ENCODE assay signal across 15 cellular contexts in genomic region chr4:123606336-123606735, GRCh38.
"Had no signal": no experiment of that assay in that cellular context is flagged by ENCODE, and none has a peak within 500 bp of the region (broad histone marks: within the 10 kb centered on the region; RNA-seq: fewer than 3 reads in every experiment).

No MANE protein-coding gene starts in this region.

- H3K4me3 ChIP-seq: ascending aorta, colonic mucosa, gastrocnemius medialis, left lung, thyroid gland had no signal

- H3K27me3 ChIP-seq: ascending aorta, colonic mucosa, gastrocnemius medialis, left lung, thyroid gland had no signal

- DNase-seq: activated CD4-positive, alpha-beta T cell treated with anti-CD3 and anti-CD28 coated beads for 1 hour; activated naive CD4-positive, alpha-beta T cell treated with anti-CD3 and anti-CD28 coated beads for 36 hours; activated T-cell treated with anti-CD3 and anti-CD28 coated beads, Interleukin-2, amount 50 U/mL, for 1 hour; colonic mucosa; gastrocnemius medialis; kidney; left lung; stimulated activated naive CD4-positive, alpha-beta T cell; thyroid gland; WERI-Rb-1 had no signal

- ATAC-seq: gastrocnemius medialis, left lung had no signal

- H3K4me1 Mint-ChIP-seq: central memory CD8-positive, alpha-beta T cell had no signal

- H3K9me3 ChIP-seq: ascending aorta, colonic mucosa, gastrocnemius medialis, left lung, thyroid gland had no signal

- H3K9me3 Mint-ChIP-seq: activated naive CD4-positive, alpha-beta T cell treated with anti-CD3 and anti-CD28 coated beads for 36 hours; activated T-helper 2 cell treated with anti-CD3 and anti-CD28 coated beads, Interferon-gamma antibody, Interleukin-2, Interleukin-4, amounts not matched to agents 10 μg/mL and 5 μg/mL and 100 μg/mL, durations not matched to agents 14 hours and 24 hours and 36 hours; central memory CD8-positive, alpha-beta T cell had no signal

- H3K27me3 Mint-ChIP-seq: central memory CD8-positive, alpha-beta T cell; progenitor cell of endocrine pancreas had no signal

- H3K27ac ChIP-seq: ascending aorta, colonic mucosa, gastrocnemius medialis, left lung, thyroid gland, WERI-Rb-1 had no signal

- H3K4me1 ChIP-seq: ascending aorta, colonic mucosa, gastrocnemius medialis, thyroid gland had no signal

- H3K27ac Mint-ChIP-seq: activated naive CD4-positive, alpha-beta T cell treated with anti-CD3 and anti-CD28 coated beads for 36 hours; activated T-helper 2 cell treated with anti-CD3 and anti-CD28 coated beads, Interferon-gamma antibody, Interleukin-2, Interleukin-4, amounts not matched to agents 10 μg/mL and 5 μg/mL and 100 μg/mL, durations not matched to agents 14 hours and 24 hours and 36 hours; progenitor cell of endocrine pancreas had no signal

- H3K4me3 Mint-ChIP-seq: activated naive CD4-positive, alpha-beta T cell treated with anti-CD3 and anti-CD28 coated beads for 36 hours; central memory CD8-positive, alpha-beta T cell; neural crest cell had no signal

- H3K36me3 ChIP-seq: ascending aorta, colonic mucosa, gastrocnemius medialis, left lung, thyroid gland, WERI-Rb-1 had no signal
